In genomic region chr2:12389354-12390045, GRCh38 we compare ENCODE assay signal across 24 cellular contexts.
DNase-seq lines count a peak whose midpoint lies in the region; ATAC-seq and TF ChIP-seq lines count a peak whose summit lies in the region.
"Had no signal": no experiment of that assay in that cellular context is flagged by ENCODE, and none has a peak within 500 bp of the region (broad histone marks: within the 10 kb centered on the region; RNA-seq: fewer than 3 reads in every experiment).

No MANE protein-coding gene starts in this region.

- ATAC-seq in right cardiac atrium (no peak), Right ventricle myocardium inferior (no peak)
- ATAC-seq: gastrocnemius medialis; left lobe of liver; stimulated activated memory B cell treated with anti-CD40 and anti-IgM and Interleukin-4, amounts not matched to agents 10 μg/mL and 1 μg/mL and 100 μg/mL, for 72 hours had no signal

- H3K4me1 Mint-ChIP-seq in osteocyte (ENCODE audit: unreplicated experiment), result peaks cover 19% of the 10 kb centered on the region
- H3K4me1 Mint-ChIP-seq: stimulated activated memory B cell treated with anti-CD40 and anti-IgM and Interleukin-4, amounts not matched to agents 10 μg/mL and 1 μg/mL and 100 μg/mL, for 72 hours had no signal

- DNase-seq in GM03348 (ENCODE audit: low spot score) (peak; percentile 14), amniotic epithelial cell (ENCODE audit: low read depth) (peak; percentile 21), fibroblast of mammary gland (ENCODE audit: low read depth) (peak; percentile 27), osteocyte (ENCODE audit: extremely low spot score, unreplicated experiment) (no peak), coronary artery (ENCODE audit: low spot score) (no peak), right cardiac atrium (no peak), Right ventricle myocardium inferior (ENCODE audit: missing footprints) (no peak), hypothalamus (lab: John Stamatoyannopoulos, UW) (no peak)
- DNase-seq: activated CD4-positive, alpha-beta T cell treated with anti-CD3 and anti-CD28 coated beads, Interleukin-2, amount 50 U/mL, for 48 hours; activated gamma-delta T cell treated with Interleukin-2 at 50 U/mL for 16 hours; AML-193; amniotic stem cell; effector memory CD4-positive, alpha-beta T cell; gastrocnemius medialis; Kasumi-1; NCI-H1105; NCI-H2107; NCI-H526; SJCRH30; T-helper 2 cell had no signal

- no peaks in the 10 kb centered on the region for H3K9me3 ChIP-seq in right cardiac atrium (ENCODE audit: control insufficient read depth, low read length)
- H3K9me3 ChIP-seq: gastrocnemius medialis, right atrium auricular region, SJCRH30, tibial nerve had no signal

- no peaks in the 10 kb centered on the region for H3K27me3 ChIP-seq in right cardiac atrium (ENCODE audit: control insufficient read depth, insufficient read depth)
- H3K27me3 ChIP-seq: gastrocnemius medialis, right atrium auricular region, SJCRH30, tibial nerve had no signal

- no peaks in the 10 kb centered on the region for H3K4me1 ChIP-seq in right cardiac atrium (ENCODE audit: control insufficient read depth, insufficient read depth, low read length)
- H3K4me1 ChIP-seq: gastrocnemius medialis, right atrium auricular region, SJCRH30, tibial nerve had no signal

- intact Hi-C loops in right cardiac atrium (cut with DNase I) (no loop called here), Right ventricle myocardium inferior (cut with DNase I) (no loop called here)

- peak overlapping the region; percentile 19 for H3K4me3 Mint-ChIP-seq in osteocyte (ENCODE audit: unreplicated experiment)
- H3K4me3 Mint-ChIP-seq: stimulated activated memory B cell treated with anti-CD40 and anti-IgM and Interleukin-4, amounts not matched to agents 10 μg/mL and 1 μg/mL and 100 μg/mL, for 72 hours had no signal

- no peaks in the 10 kb centered on the region for H3K36me3 Mint-ChIP-seq in osteocyte (ENCODE audit: unreplicated experiment)
- H3K36me3 Mint-ChIP-seq: stimulated activated memory B cell treated with anti-CD40 and anti-IgM and Interleukin-4, amounts not matched to agents 10 μg/mL and 1 μg/mL and 100 μg/mL, for 72 hours had no signal

- no peak overlapping the region for H3K27ac ChIP-seq in coronary artery
- H3K27ac ChIP-seq in right cardiac atrium (ENCODE audit: low read length), result no peak overlapping the region
- H3K27ac ChIP-seq: gastrocnemius medialis, right atrium auricular region, SJCRH30, tibial nerve had no signal

- H3K4me3 ChIP-seq in fibroblast of mammary gland (ENCODE audit: control insufficient read depth, low read depth, low read length) (no peak overlapping the region), coronary artery (no peak overlapping the region), right cardiac atrium (ENCODE audit: low read length) (no peak overlapping the region)
- H3K4me3 ChIP-seq: gastrocnemius medialis, right atrium auricular region, SJCRH30, tibial nerve had no signal

- H3K9me3 Mint-ChIP-seq in osteocyte (ENCODE audit: unreplicated experiment), result peaks cover 12% of the 10 kb centered on the region
- H3K9me3 Mint-ChIP-seq: stimulated activated memory B cell treated with anti-CD40 and anti-IgM and Interleukin-4, amounts not matched to agents 10 μg/mL and 1 μg/mL and 100 μg/mL, for 72 hours had no signal

- 55% methylated on average over 9 of the region's 9 CpGs for WGBS in right cardiac atrium

- no peak for TF ChIP-seq CTCF in fibroblast of mammary gland (conservative IDR thresholded peaks at IDR 0.05; ENCODE audit: control insufficient read depth, insufficient read depth, low read depth, low read length)
- no peak for TF ChIP-seq CTCF in osteocyte (IDR thresholded peaks at IDR 0.05)
- no peak for TF ChIP-seq CTCF in coronary artery (IDR thresholded peaks at IDR 0.05)

- H3K27me3 Mint-ChIP-seq in osteocyte (ENCODE audit: unreplicated experiment), result no peaks in the 10 kb centered on the region
- H3K27me3 Mint-ChIP-seq: stimulated activated memory B cell treated with anti-CD40 and anti-IgM and Interleukin-4, amounts not matched to agents 10 μg/mL and 1 μg/mL and 100 μg/mL, for 72 hours had no signal

- peak overlapping the region; percentile 52 for H3K27ac Mint-ChIP-seq in osteocyte (ENCODE audit: unreplicated experiment)
- H3K27ac Mint-ChIP-seq: stimulated activated memory B cell treated with anti-CD40 and anti-IgM and Interleukin-4, amounts not matched to agents 10 μg/mL and 1 μg/mL and 100 μg/mL, for 72 hours had no signal

Comparison
In these comparisons a context has a peak if more than half of its experiments do, and no peak if none do; other contexts are left out.
1. DNase-seq: peak in GM03348 (single experiment), amniotic epithelial cell (single experiment) and fibroblast of mammary gland (single experiment); none in osteocyte (single experiment), coronary artery (single experiment), right cardiac atrium (0 of 3), Right ventricle myocardium inferior (single experiment) and hypothalamus (0 of 51).